Comparison of ENCODE assay signal across 27 cellular contexts in genomic region chr3:156617145-156617544, GRCh38. TPM values are rescaled to one million over a fixed set of nuclear protein-coding genes. Genes with fewer than 3 reads are reported as not detected.
DNase-seq lines count a peak whose midpoint lies in the region; ATAC-seq, FAIRE-seq and TF ChIP-seq lines count a peak whose summit lies in the region.
"Had no signal": no experiment of that assay in that cellular context is flagged by ENCODE, and none has a peak within 500 bp of the region (broad histone marks: within the 10 kb centered on the region; RNA-seq: fewer than 3 reads in every experiment).

No MANE protein-coding gene starts in this region.

- H3K27me3 Mint-ChIP-seq in HFFc6 (ENCODE audit: insufficient read depth): no peaks in the 10 kb centered on the region
- H3K27me3 Mint-ChIP-seq: activated B cell treated with CpG ODN at 0.5 μM for 24 hours had no signal

- H3K27ac Mint-ChIP-seq in HFFc6: peak overlapping the region; percentile 27; the same call in 1 of the 2 replicates
- H3K27ac Mint-ChIP-seq: activated B cell treated with CpG ODN at 0.5 μM for 24 hours; activated T-helper 17 cell treated with anti-CD3 and anti-CD28 coated beads, Interleukin-2, amount 50 U/mL, for 72 hours; IgD-negative memory B cell had no signal

- peak overlapping the region; percentile 98 for H3K27ac ChIP-seq in ACC112 (ENCODE audit: low read depth, low read length)
- H3K27ac ChIP-seq: BLaER1 treated with 17β-estradiol and CSF1 and Interleukin-3, amounts not matched to agents 10 nM and 100 nM; body of pancreas; suprapubic skin had no signal

- TF ChIP-seq CTCF in HFFc6 (IDR thresholded peaks at IDR 0.05): no peak

- H3K4me1 ChIP-seq in ACC112 (ENCODE audit: control insufficient read depth, insufficient read depth, low read length, unreplicated experiment): peaks cover 71% of the 10 kb centered on the region
- H3K4me1 ChIP-seq: body of pancreas, suprapubic skin had no signal

- FAIRE-seq in GM19239 (lab: Jason Lieb, UNC): no peak
- FAIRE-seq: GM18507 had no signal

- peaks cover 74% of the 10 kb centered on the region for H3K4me1 Mint-ChIP-seq in HFFc6 (ENCODE audit: low read depth)
- H3K4me1 Mint-ChIP-seq: activated B cell treated with CpG ODN at 0.5 μM for 24 hours; activated T-helper 17 cell treated with anti-CD3 and anti-CD28 coated beads, Interleukin-2, amount 50 U/mL, for 72 hours had no signal

- DNase-seq in HFFc6: no peak
- DNase-seq in amniotic epithelial cell (ENCODE audit: low read depth): peak; percentile 27
- DNase-seq in iris pigment epithelial cell (ENCODE audit: low read depth): peak; percentile 60
- DNase-seq in GM19239 (ENCODE audit: insufficient read length, low spot score): no peak
- DNase-seq in middle frontal gyrus (ENCODE audit: extremely low spot score, low spot score): no peak
- DNase-seq: activated B cell treated with CpG ODN at 0.5 μM for 24 hours; activated CD4-positive, alpha-beta T cell treated with anti-CD3 and anti-CD28 coated beads, Interleukin-2, amount 50 U/mL, for 4 hours; activated CD8-positive, alpha-beta memory T cell treated with anti-CD3 and anti-CD28 coated beads, Interleukin-2, amount 50 U/mL, for 4 hours; body of pancreas; GDM1; kidney glomerular epithelial cell; lower lobe of right lung; NCI-H1105; NCI-H1930; right cardiac atrium; SIG-M5; stimulated activated CD4-positive, alpha-beta T cell treated with anti-CD3 and anti-CD28 coated beads, Interleukin-4, amount 100 ng/mL, for 1 hour; T1000 had no signal

- no peaks in the 10 kb centered on the region for H3K79me2 ChIP-seq in ACC112 (ENCODE audit: control insufficient read depth, insufficient read depth, low read length, unreplicated experiment)

- H3K9me3 Mint-ChIP-seq in HFFc6: no peaks in the 10 kb centered on the region
- H3K9me3 Mint-ChIP-seq: activated B cell treated with CpG ODN at 0.5 μM for 24 hours; activated T-helper 17 cell treated with anti-CD3 and anti-CD28 coated beads, Interleukin-2, amount 50 U/mL, for 72 hours; IgD-negative memory B cell had no signal

- H3K36me3 Mint-ChIP-seq in HFFc6 (ENCODE audit: low read depth): no peaks in the 10 kb centered on the region
- H3K36me3 Mint-ChIP-seq: IgD-negative memory B cell had no signal

- ATAC-seq in HG03457 (IDR thresholded peaks at IDR 0.05; ENCODE audit: unreplicated experiment): no peak
- ATAC-seq in GM21528 (IDR thresholded peaks at IDR 0.05; ENCODE audit: low FRiP score, unreplicated experiment): no peak
- ATAC-seq: body of pancreas, lower lobe of right lung, Panc1, right cardiac atrium had no signal

- H3K27me3 ChIP-seq in ACC112 (ENCODE audit: insufficient read depth, low read length): no peaks in the 10 kb centered on the region
- H3K27me3 ChIP-seq: BLaER1 treated with 17β-estradiol and CSF1 and Interleukin-3, amounts not matched to agents 10 nM and 100 nM; body of pancreas; suprapubic skin had no signal

- no peaks in the 10 kb centered on the region for H3K36me3 ChIP-seq in ACC112 (ENCODE audit: insufficient read depth, low read length)
- H3K36me3 ChIP-seq: BLaER1 treated with 17β-estradiol and CSF1 and Interleukin-3, amounts not matched to agents 10 nM and 100 nM; lower lobe of right lung; suprapubic skin had no signal

- H3K4me3 Mint-ChIP-seq in HFFc6: no peak overlapping the region
- H3K4me3 Mint-ChIP-seq: activated B cell treated with CpG ODN at 0.5 μM for 24 hours; activated T-helper 17 cell treated with anti-CD3 and anti-CD28 coated beads, Interleukin-2, amount 50 U/mL, for 72 hours; IgD-negative memory B cell had no signal

- peak overlapping the region; percentile 23 for H2AFZ ChIP-seq in ACC112 (ENCODE audit: low read length, unreplicated experiment)

- H3K4me3 ChIP-seq in ACC112 (ENCODE audit: low read depth, low read length): no peak overlapping the region
- H3K4me3 ChIP-seq: BLaER1 treated with 17β-estradiol and CSF1 and Interleukin-3, amounts not matched to agents 10 nM and 100 nM; body of pancreas; lower lobe of right lung; suprapubic skin had no signal

RNA-seq across cellular contexts. Expression of gene TIPARP, which starts 57.2 kb away (rescaled TPM):
- total RNA-seq in HFFc6 (2021; fragmentation: NEBNext Ultra II Directional; extraction: Animal tissue kit (Norgen Biotek cat#: 25700)): 10 to 100 TPM; 60.6 to 78.0 (median 67.4) TPM

Comparison
In these comparisons a context has a peak if more than half of its experiments do, and no peak if none do; other contexts are left out.
1. DNase-seq: peak in amniotic epithelial cell (single experiment) and iris pigment epithelial cell (single experiment); none in HFFc6 (single experiment), GM19239 (single experiment) and middle frontal gyrus (single experiment).